Comparison of ENCODE assay signal across 8 cellular contexts in the genomic region with DNA sequence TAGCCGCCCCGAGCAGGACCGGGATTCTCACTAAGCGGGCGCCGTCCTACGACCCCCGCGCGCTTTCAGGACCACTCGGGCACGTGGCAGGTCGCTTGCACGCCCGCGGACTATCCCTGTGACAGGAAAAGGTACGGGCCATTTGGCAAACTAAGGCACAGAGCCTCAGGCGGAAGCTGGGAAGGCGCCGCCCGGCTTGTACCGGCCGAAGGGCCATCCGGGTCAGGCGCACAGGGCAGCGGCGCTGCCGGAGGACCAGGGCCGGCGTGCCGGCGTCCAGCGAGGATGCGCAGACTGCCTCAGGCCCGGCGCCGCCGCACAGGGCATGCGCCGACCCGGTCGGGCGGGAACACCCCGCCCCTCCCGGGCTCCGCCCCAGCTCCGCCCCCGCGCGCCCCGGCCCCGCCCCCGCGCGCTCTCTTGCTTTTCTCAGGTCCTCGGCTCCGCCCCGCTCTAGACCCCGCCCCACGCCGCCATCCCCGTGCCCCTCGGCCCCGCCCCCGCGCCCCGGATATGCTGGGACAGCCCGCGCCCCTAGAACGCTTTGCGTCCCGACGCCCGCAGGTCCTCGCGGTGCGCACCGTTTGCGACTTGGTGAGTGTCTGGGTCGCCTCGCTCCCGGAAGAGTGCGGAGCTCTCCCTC. TPM values are rescaled to one million over a fixed set of nuclear protein-coding genes. Genes with fewer than 3 reads are reported as not detected.
A peak's percentile ranks its signal among the peaks of the same experiment; 100 is the strongest.
DNase-seq lines count a peak whose midpoint lies in the region; ATAC-seq and TF ChIP-seq lines count a peak whose summit lies in the region.

A gene (plus strand): TSS at position 539 of the 643 bp plus-strand sequence.

- H3K27ac ChIP-seq in BLaER1 = peak within 1 kb of the TSS; percentile 84
- H3K27ac ChIP-seq in SJSA1 = no peak within 1 kb of the TSS

- no peak for TF ChIP-seq CTCF in omental fat pad (IDR thresholded peaks at IDR 0.05)

- H3K4me2 ChIP-seq in BLaER1 = peak within 1 kb of the TSS; percentile 91

- no peaks in the 10 kb centered on the region for H4K20me1 ChIP-seq in BLaER1

- H3K4me1 ChIP-seq in BLaER1 (peaks cover 66% of the 10 kb centered on the region), SJSA1 (replicated peaks) (peaks cover 4% of the 10 kb centered on the region)

- H3K27me3 ChIP-seq in BLaER1 = no peaks in the 10 kb centered on the region
- H3K27me3 ChIP-seq in SJSA1 (replicated peaks) = no peaks in the 10 kb centered on the region

- DNase-seq in SJSA1 (ENCODE audit: low read depth in 1 of 2, low spot score in 2 of 2) (peak; percentile 5 to 69), glomerular endothelial cell (ENCODE audit: extremely low read depth, low read depth, low spot score) (no peak), omental fat pad (ENCODE audit: low spot score) (peak; percentile 93), superior temporal gyrus (ENCODE audit: extremely low spot score) (peak; percentile 80)
- DNase-seq in activated naive CD4-positive, alpha-beta T cell treated with anti-CD3 and anti-CD28 coated beads, Interleukin-2, amount 50 U/mL, for 16 hours = peak; percentile 99

- ATAC-seq in HG03378 (IDR thresholded peaks at IDR 0.05; ENCODE audit: unreplicated experiment) = peak; percentile 74
- peak; percentile 97 for ATAC-seq in omental fat pad (ENCODE audit: low FRiP score)

- peak; percentile 85 for TF ChIP-seq POLR2A in GM19099 (IDR thresholded peaks at IDR 0.05; ENCODE audit: extremely low read depth, insufficient read length, low read depth)

- peak within 1 kb of the TSS; percentile 88 for H3K9ac ChIP-seq in BLaER1

- H3K4me3 ChIP-seq in BLaER1 (peak within 1 kb of the TSS; percentile 83), SJSA1 (peak within 1 kb of the TSS; percentile 43)

- H3K9me3 ChIP-seq in BLaER1 (no peaks in the 10 kb centered on the region), SJSA1 (replicated peaks) (peaks cover 9% of the 10 kb centered on the region; the same call in 1 of the 2 replicates)

- H3K36me3 ChIP-seq in BLaER1 (no peaks in the 10 kb centered on the region), SJSA1 (no peaks in the 10 kb centered on the region)

RNA-seq across cellular contexts. Expression of the gene that starts here (rescaled TPM):
- total RNA-seq in SJSA1 (2014; rRNA removed; shearing (Covaris generic)) = 9.4 and 10.1 TPM in 2 replicates
- total RNA-seq in glomerular endothelial cell (26.5 and 32.3 TPM in 2 replicates), omental fat pad (10 to 100 TPM; 27.3 to 56.6 (median 35.4) TPM)
